In the genomic region with DNA sequence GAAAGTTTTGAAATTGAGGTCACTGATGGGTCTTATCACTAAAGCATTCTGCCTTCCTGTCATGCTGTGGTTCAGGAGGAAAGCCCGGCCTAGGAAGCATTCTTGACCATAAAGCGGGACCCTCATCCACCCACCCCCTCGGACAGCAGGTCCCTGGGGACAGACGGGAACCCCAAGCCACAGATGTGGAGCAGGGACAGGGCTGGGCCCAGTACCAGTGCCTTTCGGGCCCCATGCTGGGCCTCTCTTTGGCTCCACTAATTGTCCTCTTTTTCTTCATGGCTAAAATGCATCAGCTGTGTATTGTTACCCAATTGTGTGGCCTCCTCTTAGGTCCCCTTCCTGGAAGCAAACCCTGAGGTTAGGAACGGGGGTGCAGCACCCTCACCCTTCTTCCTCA, we compare ENCODE assay signal across 1 cellular context.
TF ChIP-seq lines count a peak whose summit lies in the region.

No MANE protein-coding gene starts in this region.

TF ChIP-seq in SK-N-SH treated with all-trans-retinoic acid at 6 μM for 48 hours, 23 proteins besides CTCF, POLR2A, EP300 and RAD21 (continued from another document):
- TF ChIP-seq, protein P1, sequence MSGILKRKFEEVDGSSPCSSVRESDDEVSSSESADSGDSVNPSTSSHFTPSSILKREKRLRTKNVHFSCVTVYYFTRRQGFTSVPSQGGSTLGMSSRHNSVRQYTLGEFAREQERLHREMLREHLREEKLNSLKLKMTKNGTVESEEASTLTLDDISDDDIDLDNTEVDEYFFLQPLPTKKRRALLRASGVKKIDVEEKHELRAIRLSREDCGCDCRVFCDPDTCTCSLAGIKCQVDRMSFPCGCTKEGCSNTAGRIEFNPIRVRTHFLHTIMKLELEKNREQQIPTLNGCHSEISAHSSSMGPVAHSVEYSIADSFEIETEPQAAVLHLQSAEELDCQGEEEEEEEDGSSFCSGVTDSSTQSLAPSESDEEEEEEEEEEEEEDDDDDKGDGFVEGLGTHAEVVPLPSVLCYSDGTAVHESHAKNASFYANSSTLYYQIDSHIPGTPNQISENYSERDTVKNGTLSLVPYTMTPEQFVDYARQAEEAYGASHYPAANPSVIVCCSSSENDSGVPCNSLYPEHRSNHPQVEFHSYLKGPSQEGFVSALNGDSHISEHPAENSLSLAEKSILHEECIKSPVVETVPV (CRISPR knock-in tag; IDR thresholded peaks at IDR 0.05): no peak
- TF ChIP-seq BACH2 (CRISPR knock-in tag; IDR thresholded peaks at IDR 0.05; ENCODE audit: borderline replicate concordance): no peak
